ENCODE assay signal across 8 cellular contexts in genomic region chr1:171226757-171227370, GRCh38. TPM values are rescaled to one million over a fixed set of nuclear protein-coding genes. Genes with fewer than 3 reads are reported as not detected.
DNase-seq lines count a peak whose midpoint lies in the region; ATAC-seq, FAIRE-seq and TF ChIP-seq lines count a peak whose summit lies in the region.

No MANE protein-coding gene starts in this region.

- H3K9ac ChIP-seq in endothelial cell of umbilical vein (replicated peaks; ENCODE audit: extremely low read depth, insufficient read depth, low read length): no peak overlapping the region

- H3K4me1 ChIP-seq in BE2C (no peaks in the 10 kb centered on the region), endothelial cell of umbilical vein (ENCODE audit: control insufficient read depth, extremely low read depth, insufficient read depth, low read length) (no peaks in the 10 kb centered on the region)

- TF ChIP-seq POLR2A in endothelial cell of umbilical vein (IDR thresholded peaks at IDR 0.05; ENCODE audit: low read depth, low read length): no peak

- no peak for DNase-seq in BE2C
- peak; percentile 38 for DNase-seq in GM18507 (ENCODE audit: extremely low spot score, insufficient read length, low read depth)
- DNase-seq in NCI-H1105 treated with DMSO at 0.1 percent for 48 hours (lab: John Stamatoyannopoulos, UW): peak; percentile 74
- DNase-seq in SK-MEL-5 (ENCODE audit: low read depth, low spot score): peak; percentile 85
- peak; percentile 57 for DNase-seq in endothelial cell of umbilical vein (ENCODE audit: low read depth, low spot score)
- peak; percentile 47 for DNase-seq in middle frontal gyrus (ENCODE audit: extremely low spot score, low spot score)

- TF ChIP-seq CTCF in BE2C (IDR thresholded peaks at IDR 0.05; ENCODE audit: low read depth, low read length): peak; percentile 55
- TF ChIP-seq CTCF in endothelial cell of umbilical vein (IDR thresholded peaks at IDR 0.05; ENCODE audit: extremely low read depth in 1 of 2, insufficient read depth in 1 of 2, low read depth in 1 of 2, low read length in 2 of 2): peak; percentile 44 to 53

- intact Hi-C loops in endothelial cell of umbilical vein (cut with micrococcal nuclease): loop anchor here (1.0 to 10.0 kb wide), 3 partner anchors 146 to 552 kb away; no protein-coding TSS in a partner anchor

- H2AFZ ChIP-seq in endothelial cell of umbilical vein (ENCODE audit: low read depth, low read length): no peak overlapping the region

- no peak overlapping the region for H3K4me2 ChIP-seq in endothelial cell of umbilical vein (ENCODE audit: insufficient read depth, low read length)

- no peaks in the 10 kb centered on the region for H4K20me1 ChIP-seq in endothelial cell of umbilical vein (replicated peaks; ENCODE audit: control insufficient read depth, extremely low read depth, insufficient read depth, low read length)

- no peaks in the 10 kb centered on the region for H3K36me3 ChIP-seq in BE2C
- no peaks in the 10 kb centered on the region for H3K36me3 ChIP-seq in endothelial cell of umbilical vein (ENCODE audit: control insufficient read depth in 2 of 2, extremely low read depth in 1 of 2, insufficient read depth in 2 of 2, low read length in 2 of 2)

- CTCF ChIA-PET in endothelial cell of umbilical vein (lab: Charles Lee): interaction anchor here (0.6 to 2.3 kb wide), 21 partner anchors 9 to 1298 kb away, joined by 3 to 54 read pairs (median 3); partner anchors contain the start of gene FMO4

- H3K79me2 ChIP-seq in endothelial cell of umbilical vein (ENCODE audit: control insufficient read depth, insufficient read depth, low read length): no peaks in the 10 kb centered on the region

- H3K9me3 ChIP-seq in BE2C (no peaks in the 10 kb centered on the region), endothelial cell of umbilical vein (replicated peaks; ENCODE audit: control insufficient read depth, insufficient read depth, low read length) (no peaks in the 10 kb centered on the region)

- in situ Hi-C loops in SK-MEL-5 (cut with HindIII; ENCODE audit: low pct_unique_long_range_greater_than_20kb, low sequenced_read_pairs): no loop called here

- no peak overlapping the region for H3K4me3 ChIP-seq in BE2C (ENCODE audit: low read depth, low read length)
- H3K4me3 ChIP-seq in endothelial cell of umbilical vein (replicated peaks in 1 of 3; ENCODE audit: insufficient read depth in 1 of 3, low read depth in 1 of 3, low read length in 3 of 3): no peak overlapping the region

- H3K27ac ChIP-seq in endothelial cell of umbilical vein (ENCODE audit: insufficient read depth, low read depth, low read length): no peak overlapping the region

- dilution Hi-C loops in endothelial cell of umbilical vein (cut with MboI; ENCODE audit: extremely low pct_ligation_motif_present, low sequenced_read_pairs): no loop called here

- H3K27me3 ChIP-seq in BE2C (no peaks in the 10 kb centered on the region), endothelial cell of umbilical vein (ENCODE audit: control insufficient read depth in 2 of 2, insufficient read depth in 2 of 2, low read length in 2 of 2) (no peaks in the 10 kb centered on the region)

- no TSS peak for BruUV-seq in endothelial cell of umbilical vein (replicated peaks; lab: Mats Ljungman, UMichigan)

- FAIRE-seq in GM18507 (lab: Jason Lieb, UNC): peak; percentile 80
- peak; percentile 67 for FAIRE-seq in endothelial cell of umbilical vein (lab: Jason Lieb, UNC)

- no peaks in the 10 kb centered on the region for H3K9me1 ChIP-seq in endothelial cell of umbilical vein (replicated peaks; ENCODE audit: control insufficient read depth, extremely low read depth, insufficient read depth, low read length)

- POLR2A ChIA-PET in endothelial cell of umbilical vein (lab: Charles Lee): no interaction called here

- ATAC-seq in HG02870 (IDR thresholded peaks at IDR 0.05; ENCODE audit: unreplicated experiment) (peak; percentile 90), HG03457 (IDR thresholded peaks at IDR 0.05; ENCODE audit: unreplicated experiment) (no peak)

TF ChIP-seq in endothelial cell of umbilical vein, 7 proteins besides CTCF, POLR2A, EP300 and RAD21:
- TF ChIP-seq JUN (IDR thresholded peaks at IDR 0.05; ENCODE audit: borderline replicate concordance, insufficient read depth, insufficient read length, low read depth) (no peak), MAX (IDR thresholded peaks at IDR 0.05; ENCODE audit: insufficient read depth, insufficient read length) (no peak), GATA2 (IDR thresholded peaks at IDR 0.05; ENCODE audit: insufficient read depth, insufficient read length, low read depth, low read length) (no peak), MYC (IDR thresholded peaks at IDR 0.05; ENCODE audit: low read depth, low read length) (no peak), FOS (IDR thresholded peaks at IDR 0.05; ENCODE audit: borderline replicate concordance, insufficient read depth, low read length) (no peak), POLR2AphosphoS5 (IDR thresholded peaks at IDR 0.05; ENCODE audit: insufficient read depth, low read depth, low read length) (no peak), EZH2 (IDR thresholded peaks at IDR 0.05; ENCODE audit: borderline replicate concordance, low read depth, low read length, severe bottlenecking) (no peak)
TF ChIP-seq in endothelial cell of umbilical vein: peak in this region for 0.

RNA-seq across cellular contexts. Expression of gene FMO1, which starts 21.4 kb away (rescaled TPM):
- not detected for polyA plus RNA-seq in BE2C (2012; ENCODE audit: insufficient read depth, insufficient read length, low read depth)
- total RNA-seq in SK-MEL-5 (2014; rRNA removed; shearing (Covaris generic)): not detected in 2 replicates
- not detected in 2 replicates for polyA plus RNA-seq in SK-MEL-5 (2015; cell fraction: cytosol; rRNA removed)
- polyA plus RNA-seq in SK-MEL-5 (2015; cell fraction: nucleus; rRNA removed): not detected in 2 replicates
- total RNA-seq in endothelial cell of umbilical vein: not detected in 2 replicates
- not detected in 2 replicates for polyA plus RNA-seq in endothelial cell of umbilical vein
- not detected in 2 replicates for polyA plus RNA-seq in endothelial cell of umbilical vein (2011; cell fraction: cytosol; rRNA removed)
- not detected in 2 replicates for polyA plus RNA-seq in endothelial cell of umbilical vein (2011; cell fraction: nucleus; rRNA removed)
- polyA plus RNA-seq in endothelial cell of umbilical vein (2012): not detected in 2 replicates
- polyA minus RNA-seq in endothelial cell of umbilical vein: not detected in 2 replicates
- not detected for polyA minus RNA-seq in endothelial cell of umbilical vein (2011; cell fraction: cytosol; rRNA and poly(A)+ RNA removed)
- polyA minus RNA-seq in endothelial cell of umbilical vein (2011; cell fraction: nucleus; rRNA and poly(A)+ RNA removed): not detected in 2 replicates

RNA-seq across cellular contexts. Expression of gene FMO2, which starts 41.8 kb away (rescaled TPM):
- polyA plus RNA-seq in BE2C (2012; ENCODE audit: insufficient read depth, insufficient read length, low read depth): not detected
- not detected in 2 replicates for total RNA-seq in SK-MEL-5 (2014; rRNA removed; shearing (Covaris generic))
- not detected in 2 replicates for polyA plus RNA-seq in SK-MEL-5 (2015; cell fraction: cytosol; rRNA removed)
- not detected in 2 replicates for polyA plus RNA-seq in SK-MEL-5 (2015; cell fraction: nucleus; rRNA removed)
- total RNA-seq in endothelial cell of umbilical vein: not detected in 2 replicates
- polyA plus RNA-seq in endothelial cell of umbilical vein: not detected in 2 replicates
- not detected in 2 replicates for polyA plus RNA-seq in endothelial cell of umbilical vein (2011; cell fraction: cytosol; rRNA removed)
- not detected in 2 replicates for polyA plus RNA-seq in endothelial cell of umbilical vein (2011; cell fraction: nucleus; rRNA removed)
- not detected in 2 replicates for polyA plus RNA-seq in endothelial cell of umbilical vein (2012)
- polyA minus RNA-seq in endothelial cell of umbilical vein: not detected in 2 replicates
- not detected for polyA minus RNA-seq in endothelial cell of umbilical vein (2011; cell fraction: cytosol; rRNA and poly(A)+ RNA removed)
- not detected in 2 replicates for polyA minus RNA-seq in endothelial cell of umbilical vein (2011; cell fraction: nucleus; rRNA and poly(A)+ RNA removed)
